Comparison of ENCODE assay signal across 8 cellular contexts in genomic region chrX:17375631-17376380, GRCh38. TPM values are rescaled to one million over a fixed set of nuclear protein-coding genes. Genes with fewer than 3 reads are reported as not detected.
DNase-seq lines count a peak whose midpoint lies in the region; ATAC-seq and TF ChIP-seq lines count a peak whose summit lies in the region.

No MANE protein-coding gene starts in this region.

- no peaks in the 10 kb centered on the region for H3K4me1 ChIP-seq in fibroblast of lung (ENCODE audit: control insufficient read depth, extremely low read depth, insufficient read depth, low read length)
- peaks cover 3% of the 10 kb centered on the region for H3K4me1 ChIP-seq in osteoblast (ENCODE audit: insufficient read depth, low read length)

- H3K27me3 Mint-ChIP-seq in activated CD8-positive, alpha-beta memory T cell treated with anti-CD3 and anti-CD28 coated beads, Interleukin-2, amount 10 ng/mL, durations not matched to agents 7 days and 5 days, result peaks cover 40% of the 10 kb centered on the region

- H3K27me3 ChIP-seq in fibroblast of lung (ENCODE audit: control insufficient read depth, insufficient read depth, low read length) (no peaks in the 10 kb centered on the region), osteoblast (ENCODE audit: insufficient read depth, low read length) (peaks cover 2% of the 10 kb centered on the region)

- H3K36me3 ChIP-seq in fibroblast of lung (ENCODE audit: control insufficient read depth, insufficient read depth, low read length), result no peaks in the 10 kb centered on the region
- no peaks in the 10 kb centered on the region for H3K36me3 ChIP-seq in osteoblast (ENCODE audit: insufficient read depth, low read length)

- no peak for ATAC-seq in esophagus mucosa
- ATAC-seq in activated CD8-positive, alpha-beta memory T cell treated with anti-CD3 and anti-CD28 coated beads, Interleukin-2, amount 10 ng/mL, durations not matched to agents 7 days and 5 days, result no peak
- no peak for ATAC-seq in HG02870 (IDR thresholded peaks at IDR 0.05; ENCODE audit: unreplicated experiment)

- H3K4me3 ChIP-seq in fibroblast of lung (replicated peaks in 1 of 4; ENCODE audit: control extremely low read depth in 1 of 4, insufficient read depth in 1 of 4, low read depth in 3 of 4, low read length in 4 of 4) (peak overlapping the region; percentile 49 to 75 (median 67)), osteoblast (ENCODE audit: insufficient read depth, low read length) (peak overlapping the region; percentile 81)

- no peaks in the 10 kb centered on the region for H3K9me3 Mint-ChIP-seq in activated CD8-positive, alpha-beta memory T cell treated with anti-CD3 and anti-CD28 coated beads, Interleukin-2, amount 10 ng/mL, durations not matched to agents 7 days and 5 days (ENCODE audit: low read depth)

- H3K27ac Mint-ChIP-seq in activated CD8-positive, alpha-beta memory T cell treated with anti-CD3 and anti-CD28 coated beads, Interleukin-2, amount 10 ng/mL, durations not matched to agents 7 days and 5 days, result no peak overlapping the region

- H3K9me3 ChIP-seq in fibroblast of lung (ENCODE audit: control insufficient read depth, insufficient read depth, low read depth, low read length) (no peaks in the 10 kb centered on the region), osteoblast (ENCODE audit: low read depth, low read length) (no peaks in the 10 kb centered on the region)

- H4K20me1 ChIP-seq in fibroblast of lung (ENCODE audit: control insufficient read depth, extremely low read depth, insufficient read depth, low read length), result no peaks in the 10 kb centered on the region
- peaks cover 19% of the 10 kb centered on the region for H4K20me1 ChIP-seq in osteoblast (ENCODE audit: insufficient read depth, low read length)

- H3K4me3 Mint-ChIP-seq in activated CD8-positive, alpha-beta memory T cell treated with anti-CD3 and anti-CD28 coated beads, Interleukin-2, amount 10 ng/mL, durations not matched to agents 7 days and 5 days, result no peak overlapping the region

- H3K4me2 ChIP-seq in fibroblast of lung (ENCODE audit: extremely low read depth, insufficient read depth, low read length), result peak overlapping the region; percentile 88
- H3K4me2 ChIP-seq in osteoblast (ENCODE audit: insufficient read depth, low read length), result peak overlapping the region; percentile 77

- peak overlapping the region; percentile 40 for H3K9ac ChIP-seq in fibroblast of lung (ENCODE audit: insufficient read depth, low read length)

- DNase-seq in Caki2 (ENCODE audit: low read depth) (peak; percentile 46), NCI-H1930 (lab: John Stamatoyannopoulos, UW) (peak; percentile 24 to 25), fibroblast of lung (ENCODE audit: low read depth in 2 of 2) (peak; percentile 31 to 43), osteoblast (ENCODE audit: insufficient read length, low spot score, missing footprints) (peak; percentile 78), germinal center (ENCODE audit: low spot score) (no peak)
- no peak for DNase-seq in activated CD8-positive, alpha-beta memory T cell treated with anti-CD3 and anti-CD28 coated beads, Interleukin-2, amount 10 ng/mL, durations not matched to agents 7 days and 5 days

- in situ Hi-C loops in Caki2 (cut with HindIII; ENCODE audit: low pct_unique_long_range_greater_than_20kb, low sequenced_read_pairs), result no loop called here

- CTCF ChIA-PET in activated CD8-positive, alpha-beta memory T cell treated with anti-CD3 and anti-CD28 coated beads, Interleukin-2, amount 10 ng/mL, durations not matched to agents 7 days and 5 days (lab: Charles Lee), result no interaction called here

- peak overlapping the region; percentile 34 for H3K27ac ChIP-seq in fibroblast of lung (ENCODE audit: insufficient read depth, low read length)
- H3K27ac ChIP-seq in osteoblast (ENCODE audit: low read depth, low read length), result peak overlapping the region; percentile 65

- peaks cover 2% of the 10 kb centered on the region for H3K4me1 Mint-ChIP-seq in activated CD8-positive, alpha-beta memory T cell treated with anti-CD3 and anti-CD28 coated beads, Interleukin-2, amount 10 ng/mL, durations not matched to agents 7 days and 5 days

- peak overlapping the region; percentile 30 for H2AFZ ChIP-seq in fibroblast of lung (ENCODE audit: low read length)
- peak overlapping the region; percentile 41 for H2AFZ ChIP-seq in osteoblast (ENCODE audit: low read length)

- TF ChIP-seq CTCF in fibroblast of lung (conservative IDR thresholded peaks at IDR 0.05 in 1 of 2, IDR thresholded peaks at IDR 0.05 in 1 of 2; ENCODE audit: low read depth in 1 of 2, low read length in 2 of 2) (no peak), osteoblast (IDR thresholded peaks at IDR 0.05; ENCODE audit: extremely low read depth, low read depth, low read length) (no peak)

- H3K79me2 ChIP-seq in fibroblast of lung (ENCODE audit: control insufficient read depth, insufficient read depth, low read length) (no peaks in the 10 kb centered on the region), osteoblast (ENCODE audit: insufficient read depth, low read length) (peaks cover 40% of the 10 kb centered on the region)

- no peaks in the 10 kb centered on the region for H3K36me3 Mint-ChIP-seq in activated CD8-positive, alpha-beta memory T cell treated with anti-CD3 and anti-CD28 coated beads, Interleukin-2, amount 10 ng/mL, durations not matched to agents 7 days and 5 days

RNA-seq across cellular contexts. Expression of gene NHS, which starts 0.8 kb away (rescaled TPM):
- total RNA-seq in Caki2 (2014; rRNA removed; shearing (Covaris generic); ENCODE audit: low replicate concordance), result 2.4 TPM in 2 replicates
- 2.1 and 3.8 TPM in 2 replicates for total RNA-seq in fibroblast of lung
- polyA plus RNA-seq in fibroblast of lung, result 1.4 TPM in 2 replicates
- polyA plus RNA-seq in fibroblast of lung (2012), result 1.5 and 2.0 TPM in 2 replicates
- polyA minus RNA-seq in fibroblast of lung (ENCODE audit: low replicate concordance), result 3.6 and 10.7 TPM in 2 replicates
- total RNA-seq in osteoblast, result 10.5 and 16.8 TPM in 2 replicates
- 2.5 TPM for total RNA-seq in esophagus mucosa
- 10 to 100 TPM in 1 of 2 experiments, 1 to 10 TPM in 1; 1.4 to 10.1 TPM for total RNA-seq in activated CD8-positive, alpha-beta memory T cell treated with anti-CD3 and anti-CD28 coated beads, Interleukin-2, amount 10 ng/mL, durations not matched to agents 7 days and 5 days

Comparison
In these comparisons a context has a peak if more than half of its experiments do, and no peak if none do; other contexts are left out.
1. DNase-seq: peak in Caki2 (single experiment), NCI-H1930 (2 of 2), fibroblast of lung (2 of 2) and osteoblast (single experiment); none in germinal center (single experiment) and activated CD8-positive, alpha-beta memory T cell treated with anti-CD3 and anti-CD28 coated beads, Interleukin-2, amount 10 ng/mL, durations not matched to agents 7 days and 5 days (single experiment).